1 cellular context compared by ENCODE assay signal in the genomic region with DNA sequence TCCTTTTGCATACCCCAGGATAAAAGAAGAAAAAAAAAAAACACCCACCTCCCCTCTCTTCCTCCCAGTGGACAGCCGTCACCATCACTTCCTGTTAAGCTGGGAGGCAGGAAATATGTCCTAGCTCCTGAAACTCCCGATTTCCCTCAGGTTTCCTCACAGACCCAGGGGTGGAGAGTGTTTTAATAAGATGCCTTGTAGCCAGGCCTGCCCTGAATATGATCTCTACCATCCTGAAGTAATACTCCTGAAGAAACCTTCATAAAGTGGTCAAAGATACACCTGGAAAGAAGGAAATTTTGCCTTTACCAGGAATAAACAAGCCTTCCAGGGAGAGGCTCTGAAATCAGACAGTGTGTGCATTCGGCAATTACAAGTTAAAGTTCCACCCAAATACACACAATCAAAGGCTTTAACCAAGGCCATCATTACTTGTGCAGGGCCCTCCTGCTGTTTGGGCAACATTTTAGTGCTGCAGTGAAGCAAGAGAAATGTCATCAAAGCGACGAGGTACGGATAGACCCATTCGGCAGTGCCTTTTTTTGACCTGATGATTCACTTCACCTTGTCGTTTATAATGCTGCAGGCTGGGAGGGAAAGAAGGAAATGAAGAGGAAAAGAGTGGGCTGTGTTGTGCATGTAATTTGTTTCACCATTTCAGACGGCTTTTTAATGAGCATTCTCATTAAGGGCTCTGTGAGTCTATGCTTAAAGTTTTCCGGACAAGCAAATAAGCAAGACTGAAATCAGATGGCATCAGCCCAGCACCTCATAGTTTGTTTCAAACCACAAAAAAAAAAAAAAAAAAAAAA.
TF ChIP-seq lines count a peak whose summit lies in the region.

No MANE protein-coding gene starts in this region.

TF ChIP-seq in HepG2, 621 proteins besides CTCF, POLR2A, EP300 and RAD21 (continued from another document and continues in another):
- TF ChIP-seq, protein P1, sequence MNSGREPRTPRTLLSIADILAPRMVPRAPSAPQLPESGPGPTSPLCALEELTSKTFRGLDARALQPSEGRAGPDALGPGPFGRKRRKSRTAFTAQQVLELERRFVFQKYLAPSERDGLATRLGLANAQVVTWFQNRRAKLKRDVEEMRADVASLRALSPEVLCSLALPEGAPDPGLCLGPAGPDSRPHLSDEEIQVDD (CRISPR knock-in tag; IDR thresholded peaks at IDR 0.05; ENCODE audit: borderline replicate concordance), result no peak
- peak; percentile 59; the same call in 1 of the 2 replicates for TF ChIP-seq HDAC1 (CRISPR knock-in tag; IDR thresholded peaks at IDR 0.05)
- TF ChIP-seq HNRNPUL1 (IDR thresholded peaks at IDR 0.05; ENCODE audit: low read depth, low read length), result no peak
- TF ChIP-seq U2AF2 (IDR thresholded peaks at IDR 0.05; ENCODE audit: low read depth, low read length), result no peak
- TF ChIP-seq KDM5A (IDR thresholded peaks at IDR 0.05; ENCODE audit: borderline replicate concordance, low read length), result no peak; the same call in 1 of the 2 replicates
- TF ChIP-seq SCMH1 (CRISPR knock-in tag; IDR thresholded peaks at IDR 0.05; ENCODE audit: borderline replicate concordance), result no peak
- TF ChIP-seq GTF3A (CRISPR knock-in tag; conservative IDR thresholded peaks at IDR 0.05), result no peak
- no peak for TF ChIP-seq ZNF160 (CRISPR knock-in tag; IDR thresholded peaks at IDR 0.05)
- TF ChIP-seq KLF11 (CRISPR knock-in tag; IDR thresholded peaks at IDR 0.05), result 0 out of 2 replicates have a peak, but pooled peaks have one; percentile 30
- no peak for TF ChIP-seq ZNF326 (CRISPR knock-in tag; IDR thresholded peaks at IDR 0.05; ENCODE audit: borderline replicate concordance)
- no peak for TF ChIP-seq EED (CRISPR knock-in tag; IDR thresholded peaks at IDR 0.05)
- TF ChIP-seq, protein P2, sequence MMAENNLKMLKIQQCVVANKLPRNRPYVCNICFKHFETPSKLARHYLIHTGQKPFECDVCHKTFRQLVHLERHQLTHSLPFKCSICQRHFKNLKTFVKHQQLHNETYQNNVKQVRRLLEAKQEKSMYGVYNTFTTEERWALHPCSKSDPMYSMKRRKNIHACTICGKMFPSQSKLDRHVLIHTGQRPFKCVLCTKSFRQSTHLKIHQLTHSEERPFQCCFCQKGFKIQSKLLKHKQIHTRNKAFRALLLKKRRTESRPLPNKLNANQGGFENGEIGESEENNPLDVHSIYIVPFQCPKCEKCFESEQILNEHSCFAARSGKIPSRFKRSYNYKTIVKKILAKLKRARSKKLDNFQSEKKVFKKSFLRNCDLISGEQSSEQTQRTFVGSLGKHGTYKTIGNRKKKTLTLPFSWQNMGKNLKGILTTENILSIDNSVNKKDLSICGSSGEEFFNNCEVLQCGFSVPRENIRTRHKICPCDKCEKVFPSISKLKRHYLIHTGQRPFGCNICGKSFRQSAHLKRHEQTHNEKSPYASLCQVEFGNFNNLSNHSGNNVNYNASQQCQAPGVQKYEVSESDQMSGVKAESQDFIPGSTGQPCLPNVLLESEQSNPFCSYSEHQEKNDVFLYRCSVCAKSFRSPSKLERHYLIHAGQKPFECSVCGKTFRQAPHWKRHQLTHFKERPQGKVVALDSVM (CRISPR knock-in tag; IDR thresholded peaks at IDR 0.05), result no peak
- TF ChIP-seq, protein P3, sequence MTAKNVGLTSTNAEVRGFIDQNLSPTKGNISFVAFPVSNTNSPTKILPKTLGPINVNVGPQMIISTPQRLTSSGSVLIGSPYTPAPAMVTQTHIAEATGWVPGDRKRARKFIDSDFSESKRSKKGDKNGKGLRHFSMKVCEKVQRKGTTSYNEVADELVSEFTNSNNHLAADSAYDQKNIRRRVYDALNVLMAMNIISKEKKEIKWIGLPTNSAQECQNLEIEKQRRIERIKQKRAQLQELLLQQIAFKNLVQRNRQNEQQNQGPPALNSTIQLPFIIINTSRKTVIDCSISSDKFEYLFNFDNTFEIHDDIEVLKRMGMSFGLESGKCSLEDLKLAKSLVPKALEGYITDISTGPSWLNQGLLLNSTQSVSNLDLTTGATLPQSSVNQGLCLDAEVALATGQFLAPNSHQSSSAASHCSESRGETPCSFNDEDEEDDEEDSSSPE (CRISPR knock-in tag; IDR thresholded peaks at IDR 0.05), result peak; percentile 49; the same call in 1 of the 2 replicates
- no peak for TF ChIP-seq CAMTA2 (CRISPR knock-in tag; IDR thresholded peaks at IDR 0.05; ENCODE audit: borderline replicate concordance)
- TF ChIP-seq ZNF556 (CRISPR knock-in tag; IDR thresholded peaks at IDR 0.05; ENCODE audit: borderline replicate concordance), result no peak
- no peak for TF ChIP-seq ZNF234 (CRISPR knock-in tag; conservative IDR thresholded peaks at IDR 0.05)
- TF ChIP-seq ZNF143 (CRISPR knock-in tag; IDR thresholded peaks at IDR 0.05), result no peak
- TF ChIP-seq, protein P4, sequence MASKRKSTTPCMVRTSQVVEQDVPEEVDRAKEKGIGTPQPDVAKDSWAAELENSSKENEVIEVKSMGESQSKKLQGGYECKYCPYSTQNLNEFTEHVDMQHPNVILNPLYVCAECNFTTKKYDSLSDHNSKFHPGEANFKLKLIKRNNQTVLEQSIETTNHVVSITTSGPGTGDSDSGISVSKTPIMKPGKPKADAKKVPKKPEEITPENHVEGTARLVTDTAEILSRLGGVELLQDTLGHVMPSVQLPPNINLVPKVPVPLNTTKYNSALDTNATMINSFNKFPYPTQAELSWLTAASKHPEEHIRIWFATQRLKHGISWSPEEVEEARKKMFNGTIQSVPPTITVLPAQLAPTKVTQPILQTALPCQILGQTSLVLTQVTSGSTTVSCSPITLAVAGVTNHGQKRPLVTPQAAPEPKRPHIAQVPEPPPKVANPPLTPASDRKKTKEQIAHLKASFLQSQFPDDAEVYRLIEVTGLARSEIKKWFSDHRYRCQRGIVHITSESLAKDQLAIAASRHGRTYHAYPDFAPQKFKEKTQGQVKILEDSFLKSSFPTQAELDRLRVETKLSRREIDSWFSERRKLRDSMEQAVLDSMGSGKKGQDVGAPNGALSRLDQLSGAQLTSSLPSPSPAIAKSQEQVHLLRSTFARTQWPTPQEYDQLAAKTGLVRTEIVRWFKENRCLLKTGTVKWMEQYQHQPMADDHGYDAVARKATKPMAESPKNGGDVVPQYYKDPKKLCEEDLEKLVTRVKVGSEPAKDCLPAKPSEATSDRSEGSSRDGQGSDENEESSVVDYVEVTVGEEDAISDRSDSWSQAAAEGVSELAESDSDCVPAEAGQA (IDR thresholded peaks at IDR 0.05; ENCODE audit: low read depth), result no peak
- TF ChIP-seq, protein P4 (CRISPR knock-in tag; IDR thresholded peaks at IDR 0.05; ENCODE audit: borderline replicate concordance), result no peak
- TF ChIP-seq SRY (CRISPR knock-in tag; IDR thresholded peaks at IDR 0.05), result no peak; the same call in 1 of the 2 replicates
- TF ChIP-seq CEBPG (CRISPR knock-in tag; IDR thresholded peaks at IDR 0.05), result peak; percentile 91
- TF ChIP-seq ZNF317 (CRISPR knock-in tag; IDR thresholded peaks at IDR 0.05), result no peak; the same call in 1 of the 2 replicates
- peak; percentile 74 for TF ChIP-seq POLR2G (IDR thresholded peaks at IDR 0.05; ENCODE audit: low read depth, low read length)
- TF ChIP-seq, protein P5, sequence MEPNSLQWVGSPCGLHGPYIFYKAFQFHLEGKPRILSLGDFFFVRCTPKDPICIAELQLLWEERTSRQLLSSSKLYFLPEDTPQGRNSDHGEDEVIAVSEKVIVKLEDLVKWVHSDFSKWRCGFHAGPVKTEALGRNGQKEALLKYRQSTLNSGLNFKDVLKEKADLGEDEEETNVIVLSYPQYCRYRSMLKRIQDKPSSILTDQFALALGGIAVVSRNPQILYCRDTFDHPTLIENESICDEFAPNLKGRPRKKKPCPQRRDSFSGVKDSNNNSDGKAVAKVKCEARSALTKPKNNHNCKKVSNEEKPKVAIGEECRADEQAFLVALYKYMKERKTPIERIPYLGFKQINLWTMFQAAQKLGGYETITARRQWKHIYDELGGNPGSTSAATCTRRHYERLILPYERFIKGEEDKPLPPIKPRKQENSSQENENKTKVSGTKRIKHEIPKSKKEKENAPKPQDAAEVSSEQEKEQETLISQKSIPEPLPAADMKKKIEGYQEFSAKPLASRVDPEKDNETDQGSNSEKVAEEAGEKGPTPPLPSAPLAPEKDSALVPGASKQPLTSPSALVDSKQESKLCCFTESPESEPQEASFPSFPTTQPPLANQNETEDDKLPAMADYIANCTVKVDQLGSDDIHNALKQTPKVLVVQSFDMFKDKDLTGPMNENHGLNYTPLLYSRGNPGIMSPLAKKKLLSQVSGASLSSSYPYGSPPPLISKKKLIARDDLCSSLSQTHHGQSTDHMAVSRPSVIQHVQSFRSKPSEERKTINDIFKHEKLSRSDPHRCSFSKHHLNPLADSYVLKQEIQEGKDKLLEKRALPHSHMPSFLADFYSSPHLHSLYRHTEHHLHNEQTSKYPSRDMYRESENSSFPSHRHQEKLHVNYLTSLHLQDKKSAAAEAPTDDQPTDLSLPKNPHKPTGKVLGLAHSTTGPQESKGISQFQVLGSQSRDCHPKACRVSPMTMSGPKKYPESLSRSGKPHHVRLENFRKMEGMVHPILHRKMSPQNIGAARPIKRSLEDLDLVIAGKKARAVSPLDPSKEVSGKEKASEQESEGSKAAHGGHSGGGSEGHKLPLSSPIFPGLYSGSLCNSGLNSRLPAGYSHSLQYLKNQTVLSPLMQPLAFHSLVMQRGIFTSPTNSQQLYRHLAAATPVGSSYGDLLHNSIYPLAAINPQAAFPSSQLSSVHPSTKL (CRISPR knock-in tag; IDR thresholded peaks at IDR 0.05), result peak; percentile 85
- no peak for TF ChIP-seq SP140L (CRISPR knock-in tag; IDR thresholded peaks at IDR 0.05; ENCODE audit: borderline replicate concordance)
- no peak for TF ChIP-seq GZF1 (CRISPR knock-in tag; IDR thresholded peaks at IDR 0.05)
- TF ChIP-seq, protein P6, sequence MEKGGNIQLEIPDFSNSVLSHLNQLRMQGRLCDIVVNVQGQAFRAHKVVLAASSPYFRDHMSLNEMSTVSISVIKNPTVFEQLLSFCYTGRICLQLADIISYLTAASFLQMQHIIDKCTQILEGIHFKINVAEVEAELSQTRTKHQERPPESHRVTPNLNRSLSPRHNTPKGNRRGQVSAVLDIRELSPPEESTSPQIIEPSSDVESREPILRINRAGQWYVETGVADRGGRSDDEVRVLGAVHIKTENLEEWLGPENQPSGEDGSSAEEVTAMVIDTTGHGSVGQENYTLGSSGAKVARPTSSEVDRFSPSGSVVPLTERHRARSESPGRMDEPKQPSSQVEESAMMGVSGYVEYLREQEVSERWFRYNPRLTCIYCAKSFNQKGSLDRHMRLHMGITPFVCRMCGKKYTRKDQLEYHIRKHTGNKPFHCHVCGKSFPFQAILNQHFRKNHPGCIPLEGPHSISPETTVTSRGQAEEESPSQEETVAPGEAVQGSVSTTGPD (CRISPR knock-in tag; IDR thresholded peaks at IDR 0.05), result no peak
- TF ChIP-seq RFXANK (CRISPR knock-in tag; IDR thresholded peaks at IDR 0.05), result no peak
- TF ChIP-seq, protein P7, sequence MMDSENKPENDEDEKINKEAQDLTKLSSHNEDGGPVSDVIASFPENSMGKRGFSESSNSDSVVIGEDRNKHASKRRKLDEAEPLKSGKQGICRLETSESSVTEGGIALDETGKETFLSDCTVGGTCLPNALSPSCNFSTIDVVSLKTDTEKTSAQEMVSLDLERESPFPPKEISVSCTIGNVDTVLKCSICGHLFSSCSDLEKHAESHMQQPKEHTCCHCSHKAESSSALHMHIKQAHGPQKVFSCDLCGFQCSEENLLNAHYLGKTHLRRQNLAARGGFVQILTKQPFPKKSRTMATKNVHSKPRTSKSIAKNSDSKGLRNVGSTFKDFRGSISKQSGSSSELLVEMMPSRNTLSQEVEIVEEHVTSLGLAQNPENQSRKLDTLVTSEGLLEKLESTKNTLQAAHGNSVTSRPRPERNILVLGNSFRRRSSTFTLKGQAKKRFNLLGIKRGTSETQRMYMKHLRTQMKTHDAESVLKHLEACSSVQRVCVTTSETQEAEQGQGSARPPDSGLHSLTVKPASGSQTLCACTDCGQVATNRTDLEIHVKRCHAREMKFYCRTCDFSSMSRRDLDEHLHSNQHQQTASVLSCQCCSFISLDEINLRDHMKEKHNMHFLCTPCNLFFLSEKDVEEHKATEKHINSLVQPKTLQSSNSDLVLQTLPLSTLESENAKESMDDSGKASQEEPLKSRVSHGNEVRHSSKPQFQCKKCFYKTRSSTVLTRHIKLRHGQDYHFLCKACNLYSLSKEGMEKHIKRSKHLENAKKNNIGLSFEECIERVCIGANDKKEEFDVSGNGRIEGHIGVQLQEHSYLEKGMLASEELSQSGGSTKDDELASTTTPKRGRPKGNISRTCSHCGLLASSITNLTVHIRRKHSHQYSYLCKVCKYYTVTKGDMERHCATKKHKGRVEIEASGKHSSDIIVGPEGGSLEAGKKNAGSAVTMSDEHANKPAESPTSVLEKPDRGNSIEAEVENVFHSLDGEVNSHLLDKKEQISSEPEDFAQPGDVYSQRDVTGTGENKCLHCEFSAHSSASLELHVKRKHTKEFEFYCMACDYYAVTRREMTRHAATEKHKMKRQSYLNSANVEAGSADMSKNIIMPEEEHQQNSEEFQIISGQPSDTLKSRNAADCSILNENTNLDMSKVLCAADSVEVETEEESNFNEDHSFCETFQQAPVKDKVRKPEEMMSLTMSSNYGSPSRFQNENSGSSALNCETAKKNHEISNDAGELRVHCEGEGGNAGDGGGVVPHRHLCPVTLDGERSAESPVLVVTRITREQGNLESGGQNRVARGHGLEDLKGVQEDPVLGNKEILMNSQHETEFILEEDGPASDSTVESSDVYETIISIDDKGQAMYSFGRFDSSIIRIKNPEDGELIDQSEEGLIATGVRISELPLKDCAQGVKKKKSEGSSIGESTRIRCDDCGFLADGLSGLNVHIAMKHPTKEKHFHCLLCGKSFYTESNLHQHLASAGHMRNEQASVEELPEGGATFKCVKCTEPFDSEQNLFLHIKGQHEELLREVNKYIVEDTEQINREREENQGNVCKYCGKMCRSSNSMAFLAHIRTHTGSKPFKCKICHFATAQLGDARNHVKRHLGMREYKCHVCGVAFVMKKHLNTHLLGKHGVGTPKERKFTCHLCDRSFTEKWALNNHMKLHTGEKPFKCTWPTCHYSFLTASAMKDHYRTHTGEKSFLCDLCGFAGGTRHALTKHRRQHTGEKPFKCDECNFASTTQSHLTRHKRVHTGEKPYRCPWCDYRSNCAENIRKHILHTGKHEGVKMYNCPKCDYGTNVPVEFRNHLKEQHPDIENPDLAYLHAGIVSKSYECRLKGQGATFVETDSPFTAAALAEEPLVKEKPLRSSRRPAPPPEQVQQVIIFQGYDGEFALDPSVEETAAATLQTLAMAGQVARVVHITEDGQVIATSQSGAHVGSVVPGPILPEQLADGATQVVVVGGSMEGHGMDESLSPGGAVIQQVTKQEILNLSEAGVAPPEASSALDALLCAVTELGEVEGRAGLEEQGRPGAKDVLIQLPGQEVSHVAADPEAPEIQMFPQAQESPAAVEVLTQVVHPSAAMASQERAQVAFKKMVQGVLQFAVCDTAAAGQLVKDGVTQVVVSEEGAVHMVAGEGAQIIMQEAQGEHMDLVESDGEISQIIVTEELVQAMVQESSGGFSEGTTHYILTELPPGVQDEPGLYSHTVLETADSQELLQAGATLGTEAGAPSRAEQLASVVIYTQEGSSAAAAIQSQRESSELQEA (CRISPR knock-in tag; IDR thresholded peaks at IDR 0.05; ENCODE audit: not compliant biosample characterization), result no peak
